In the genomic region with DNA sequence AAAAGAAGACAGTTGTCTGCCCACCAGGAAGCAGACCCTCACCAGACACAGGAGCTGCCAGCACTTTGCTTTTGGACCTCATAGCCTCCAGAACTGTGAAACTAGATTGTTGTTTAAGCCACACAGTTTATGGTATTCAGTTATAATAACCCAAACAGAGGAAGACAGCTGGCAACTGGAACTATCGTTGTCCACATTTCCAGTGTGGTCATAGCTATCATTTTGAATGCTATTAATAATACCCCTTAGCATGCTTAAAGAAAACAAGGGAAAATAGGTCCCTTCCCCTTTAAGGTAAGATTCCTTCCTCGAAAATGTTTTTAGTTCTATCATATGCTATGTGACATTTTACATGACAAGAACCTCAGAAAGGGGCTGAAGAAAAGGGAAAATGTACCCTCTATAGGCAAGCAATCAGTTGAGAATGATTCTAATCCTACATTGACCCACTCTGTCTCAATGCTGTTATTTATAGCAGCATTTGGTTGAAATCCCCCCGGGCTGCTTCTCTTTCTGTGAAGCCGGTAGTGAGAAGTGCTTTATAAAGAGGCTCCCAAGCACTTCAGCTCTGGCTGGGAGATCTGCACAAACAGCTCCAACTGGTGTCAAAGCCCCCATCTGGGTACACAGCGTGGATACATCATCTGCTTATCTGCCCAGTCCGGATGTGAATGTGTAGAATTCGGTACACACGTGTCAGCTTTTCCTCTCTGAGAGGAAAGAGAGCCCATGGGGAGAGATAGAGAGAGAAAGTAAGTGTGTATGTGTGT, we compare ENCODE assay signal across 19 cellular contexts.
DNase-seq lines count a peak whose midpoint lies in the region; TF ChIP-seq lines count a peak whose summit lies in the region.
"Had no signal": no experiment of that assay in that cellular context is flagged by ENCODE, and none has a peak within 500 bp of the region (broad histone marks: within the 10 kb centered on the region; RNA-seq: fewer than 3 reads in every experiment).

No MANE protein-coding gene starts in this region.

- H3K27ac Mint-ChIP-seq in nephron progenitor cell: peak overlapping the region; percentile 63
- H3K27ac Mint-ChIP-seq: activated B cell treated with CpG ODN at 0.5 μM for 24 hours; dendritic cell treated with granulocyte-macrophage colony-stimulating factor and Interleukin-4, amounts not matched to agents 40 ng/mL and 50 ng/mL, for 4 days; naive B cell had no signal

- H3K27me3 Mint-ChIP-seq in nephron progenitor cell (ENCODE audit: low read depth, poor library complexity): no peaks in the 10 kb centered on the region
- H3K27me3 Mint-ChIP-seq: activated B cell treated with CpG ODN at 0.5 μM for 24 hours; dendritic cell treated with granulocyte-macrophage colony-stimulating factor and Interleukin-4, amounts not matched to agents 40 ng/mL and 50 ng/mL, for 4 days; naive B cell had no signal

- POLR2A ChIA-PET in RWPE1 (lab: Yijun Ruan, JAX; ENCODE audit: low non-redundant PET): no interaction called here

- peak overlapping the region; percentile 24 for H3K4me3 Mint-ChIP-seq in nephron progenitor cell
- H3K4me3 Mint-ChIP-seq: activated B cell treated with CpG ODN at 0.5 μM for 24 hours; dendritic cell treated with granulocyte-macrophage colony-stimulating factor and Interleukin-4, amounts not matched to agents 40 ng/mL and 50 ng/mL, for 4 days; naive B cell had no signal

- no peak for TF ChIP-seq CTCF in nephron progenitor cell (IDR thresholded peaks at IDR 0.05)
- no peak for TF ChIP-seq CTCF in RWPE1 (conservative IDR thresholded peaks at IDR 0.05; ENCODE audit: low read depth)

- H3K9me3 Mint-ChIP-seq in nephron progenitor cell: no peaks in the 10 kb centered on the region
- H3K9me3 Mint-ChIP-seq: activated B cell treated with CpG ODN at 0.5 μM for 24 hours; dendritic cell treated with granulocyte-macrophage colony-stimulating factor and Interleukin-4, amounts not matched to agents 40 ng/mL and 50 ng/mL, for 4 days had no signal

- DNase-seq in NCI-H1092 (lab: John Stamatoyannopoulos, UW) (peak; percentile 25), NCI-H524 (lab: John Stamatoyannopoulos, UW) (peak; percentile 97 to 99), dermis blood vessel endothelial cell (peak; percentile 83), nephron progenitor cell (no peak), NCI-H510A (lab: John Stamatoyannopoulos, UW) (no peak), NCI-H146 (lab: John Stamatoyannopoulos, UW) (no peak), RWPE1 (ENCODE audit: low spot score) (no peak)
- DNase-seq: activated B cell treated with CpG ODN at 0.5 μM for 24 hours; activated gamma-delta T cell treated with Interleukin-2 at 50 U/mL for 16 hours; AML-193; aorta; GF-D8; left ventricle myocardium superior; naive B cell; NCI-H1048; RPMI8226; stimulated activated CD4-positive, alpha-beta T cell treated with anti-CD3 and anti-CD28 coated beads, Interleukin-1b, Interleukin-23, amount 100 ng/mL, for 48 hours; substantia nigra had no signal

- no peak overlapping the region for H3K27ac ChIP-seq in RWPE1

- peaks cover 17% of the 10 kb centered on the region for H3K4me1 Mint-ChIP-seq in nephron progenitor cell
- H3K4me1 Mint-ChIP-seq: activated B cell treated with CpG ODN at 0.5 μM for 24 hours, naive B cell had no signal

- no peaks in the 10 kb centered on the region for H3K36me3 Mint-ChIP-seq in nephron progenitor cell (ENCODE audit: low read depth)
- H3K36me3 Mint-ChIP-seq: naive B cell had no signal

- CTCF ChIA-PET in RWPE1 (lab: Yijun Ruan, JAX): no interaction called here

Comparison
In these comparisons a context has a peak if more than half of its experiments do, and no peak if none do; other contexts are left out.
1. DNase-seq: peak in NCI-H1092 (single experiment), NCI-H524 (2 of 2) and dermis blood vessel endothelial cell (single experiment); none in nephron progenitor cell (single experiment), NCI-H510A (single experiment), NCI-H146 (single experiment) and RWPE1 (single experiment).